Comparison of ENCODE assay signal across 24 cellular contexts in the genomic region with DNA sequence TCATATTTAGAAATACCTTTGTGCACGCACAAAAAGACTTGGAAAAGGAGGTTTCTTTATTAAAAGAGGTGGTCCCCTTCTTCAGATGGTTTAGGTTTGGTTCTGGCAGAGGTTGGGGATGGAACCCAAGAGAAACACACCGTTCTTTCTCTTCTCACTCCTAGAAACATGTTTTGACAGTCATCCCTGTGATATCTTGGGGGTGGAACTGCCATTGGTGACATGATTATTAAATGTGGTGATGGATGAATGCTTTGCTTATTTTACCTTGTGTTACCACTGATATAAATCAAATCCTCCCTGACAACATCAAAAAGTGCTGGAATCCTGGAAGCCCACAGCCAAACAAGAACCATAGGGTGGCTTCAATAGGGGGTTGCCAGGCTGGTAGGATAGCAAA.
DNase-seq lines count a peak whose midpoint lies in the region; ATAC-seq and TF ChIP-seq lines count a peak whose summit lies in the region.
"Had no signal": no experiment of that assay in that cellular context is flagged by ENCODE, and none has a peak within 500 bp of the region (broad histone marks: within the 10 kb centered on the region; RNA-seq: fewer than 3 reads in every experiment).

No MANE protein-coding gene starts in this region.

- no peak overlapping the region for H3K4me2 ChIP-seq in osteoblast (ENCODE audit: insufficient read depth, low read length)
- H3K4me2 ChIP-seq: BLaER1 had no signal

- H3K4me3 ChIP-seq in osteoblast (ENCODE audit: insufficient read depth, low read length), result no peak overlapping the region
- no peak overlapping the region for H3K4me3 ChIP-seq in dorsolateral prefrontal cortex
- H3K4me3 ChIP-seq: BLaER1, GM12878 had no signal

- DNase-seq in left kidney (ENCODE audit: low read depth, low spot score) (peak; percentile 56), osteoblast (ENCODE audit: insufficient read length, low spot score, missing footprints) (peak; percentile 34), putamen (ENCODE audit: low spot score) (peak; percentile 45), NCI-H2227 treated with DMSO at 0.1 percent for 48 hours (lab: John Stamatoyannopoulos, UW) (no peak), SW480 (ENCODE audit: low spot score) (no peak), dorsolateral prefrontal cortex (no peak)
- DNase-seq: 8988T; ACHN; BE2C; C1 segment of cervical spinal cord; CD4-positive, alpha-beta memory T cell; CD4-positive, CD25-positive, alpha-beta regulatory T cell; CD8-positive, alpha-beta memory T cell; COR-L47; DMS 273 treated with DMSO at 0.1 percent for 48 hours; DMS153; DMS53; DMS79; DND-41; EL; GDM1 had no signal

- no peak overlapping the region for H2AFZ ChIP-seq in osteoblast (ENCODE audit: low read length)

- H3K27ac ChIP-seq in osteoblast (ENCODE audit: low read depth, low read length) (no peak overlapping the region), dorsolateral prefrontal cortex (no peak overlapping the region)
- H3K27ac ChIP-seq: BLaER1 had no signal

- no peak for TF ChIP-seq CTCF in osteoblast (IDR thresholded peaks at IDR 0.05; ENCODE audit: extremely low read depth, low read depth, low read length)
- TF ChIP-seq CTCF in dorsolateral prefrontal cortex (IDR thresholded peaks at IDR 0.05 in 54 of 56, conservative IDR thresholded peaks at IDR 0.05 in 2 of 56; ENCODE audit: low read depth in 1 of 56, partially characterized antibody in 56 of 56), result no peak

- no peaks in the 10 kb centered on the region for H3K4me1 ChIP-seq in osteoblast (ENCODE audit: insufficient read depth, low read length)
- H3K4me1 ChIP-seq: BE2C had no signal

- intact Hi-C loops in dorsolateral prefrontal cortex (cut with DNase I), result no loop called here

- no peaks in the 10 kb centered on the region for H4K20me1 ChIP-seq in osteoblast (ENCODE audit: insufficient read depth, low read length)
- H4K20me1 ChIP-seq: BLaER1 had no signal

- H3K27me3 ChIP-seq in osteoblast (ENCODE audit: insufficient read depth, low read length), result peaks cover under 1% of the 10 kb centered on the region
- H3K27me3 ChIP-seq in dorsolateral prefrontal cortex, result no peaks in the 10 kb centered on the region
- H3K27me3 ChIP-seq: BE2C, BLaER1 had no signal

- no peaks in the 10 kb centered on the region for H3K79me2 ChIP-seq in osteoblast (ENCODE audit: insufficient read depth, low read length)

- no peaks in the 10 kb centered on the region for H3K9me3 ChIP-seq in osteoblast (ENCODE audit: low read depth, low read length)
- H3K9me3 ChIP-seq: BE2C had no signal

- no peaks in the 10 kb centered on the region for H3K36me3 ChIP-seq in osteoblast (ENCODE audit: insufficient read depth, low read length)
- H3K36me3 ChIP-seq: BE2C, BLaER1 had no signal

- ATAC-seq in GM18519 (IDR thresholded peaks at IDR 0.05; ENCODE audit: low FRiP score, unreplicated experiment), result no peak
- ATAC-seq: GM12878 had no signal

Comparison
In these comparisons a context has a peak if more than half of its experiments do, and no peak if none do; other contexts are left out.
1. DNase-seq: peak in left kidney (single experiment), osteoblast (single experiment) and putamen (single experiment); none in NCI-H2227 treated with DMSO at 0.1 percent for 48 hours (single experiment), SW480 (single experiment) and dorsolateral prefrontal cortex (0 of 10).